ENCODE assay signal across 18 cellular contexts in genomic region chr3:52712291-52713212, GRCh38.
"Had no signal": no experiment of that assay in that cellular context is flagged by ENCODE, and none has a peak within 500 bp of the region (broad histone marks: within the 10 kb centered on the region; RNA-seq: fewer than 3 reads in every experiment).

No MANE protein-coding gene starts in this region.

- H3K9me3 Mint-ChIP-seq: activated CD8-positive, alpha-beta T cell treated with anti-CD3 and anti-CD28 coated beads for 36 hours; activated T-helper 1 cell treated with anti-CD3 and anti-CD28 coated beads, Interleukin-12 subunit alpha, Interleukin-12 subunit beta, Interleukin-2, Interleukin-4 antibody, amounts not matched to agents 30 ng/mL and 10 ng/mL and 1 ng/mL, durations not matched to agents 14 hours and 24 hours and 36 hours; mesothelial cell of epicardium; neural progenitor cell; stimulated activated naive CD8-positive, alpha-beta T cell treated with anti-CD3 and anti-CD28 coated beads, Interleukin-15, amount 100 ng/mL, for 72 hours had no signal

- H3K9me3 ChIP-seq: adrenal gland, ovary, upper lobe of left lung had no signal

- H3K4me2 ChIP-seq: neural progenitor cell had no signal

- H3K9ac ChIP-seq: neural progenitor cell had no signal

- H3K36me3 ChIP-seq: ovary had no signal

- H3K27me3 ChIP-seq: adrenal gland, cardiac muscle cell, neural progenitor cell, ovary, upper lobe of left lung had no signal

- H2AFZ ChIP-seq: neural progenitor cell had no signal

- DNase-seq: activated CD4-positive, alpha-beta T cell treated with anti-CD3 and anti-CD28 coated beads for 4 hours; activated CD8-positive, alpha-beta memory T cell treated with anti-CD3 and anti-CD28 coated beads, Interleukin-2, amount 50 U/mL, for 48 hours; activated CD8-positive, alpha-beta T cell treated with anti-CD3 and anti-CD28 coated beads for 36 hours; activated naive CD4-positive, alpha-beta T cell; adrenal gland; hippocampal formation; kidney; ovary; stimulated activated CD4-positive, alpha-beta T cell treated with anti-CD3 and anti-CD28 coated beads, Interleukin-1b, Interleukin-23, amount 100 ng/mL, for 48 hours; stimulated activated naive CD8-positive, alpha-beta T cell treated with anti-CD3 and anti-CD28 coated beads, Interleukin-15, amount 100 ng/mL, for 72 hours; T-helper 17 cell; upper lobe of left lung; WERI-Rb-1 had no signal

- H3K4me3 ChIP-seq: adrenal gland, cardiac muscle cell, neural progenitor cell, ovary, upper lobe of left lung had no signal

- H3K27ac Mint-ChIP-seq: activated CD8-positive, alpha-beta T cell treated with anti-CD3 and anti-CD28 coated beads for 36 hours; activated T-helper 1 cell treated with anti-CD3 and anti-CD28 coated beads, Interleukin-12 subunit alpha, Interleukin-12 subunit beta, Interleukin-2, Interleukin-4 antibody, amounts not matched to agents 30 ng/mL and 10 ng/mL and 1 ng/mL, durations not matched to agents 14 hours and 24 hours and 36 hours; mesothelial cell of epicardium; neural progenitor cell; T-helper 17 cell had no signal

- H3K4me3 Mint-ChIP-seq: activated CD8-positive, alpha-beta T cell treated with anti-CD3 and anti-CD28 coated beads for 36 hours; activated T-helper 1 cell treated with anti-CD3 and anti-CD28 coated beads, Interleukin-12 subunit alpha, Interleukin-12 subunit beta, Interleukin-2, Interleukin-4 antibody, amounts not matched to agents 30 ng/mL and 10 ng/mL and 1 ng/mL, durations not matched to agents 14 hours and 24 hours and 36 hours; mesothelial cell of epicardium; neural progenitor cell; stimulated activated naive CD8-positive, alpha-beta T cell treated with anti-CD3 and anti-CD28 coated beads, Interleukin-15, amount 100 ng/mL, for 72 hours; T-helper 17 cell had no signal

- H3K27me3 Mint-ChIP-seq: activated CD8-positive, alpha-beta T cell treated with anti-CD3 and anti-CD28 coated beads for 36 hours; stimulated activated naive CD8-positive, alpha-beta T cell treated with anti-CD3 and anti-CD28 coated beads, Interleukin-15, amount 100 ng/mL, for 72 hours; T-helper 17 cell had no signal

- ATAC-seq: activated CD8-positive, alpha-beta T cell treated with anti-CD3 and anti-CD28 coated beads for 36 hours; esophagus mucosa; stimulated activated naive CD8-positive, alpha-beta T cell treated with anti-CD3 and anti-CD28 coated beads, Interleukin-15, amount 100 ng/mL, for 72 hours; T-helper 17 cell had no signal

- H3K27ac ChIP-seq: adrenal gland, cardiac muscle cell, neural progenitor cell, ovary, upper lobe of left lung, WERI-Rb-1 had no signal
